26 cellular contexts compared by ENCODE assay signal in genomic region chr3:90036931-90037330, GRCh38.
"Had no signal": no experiment of that assay in that cellular context is flagged by ENCODE, and none has a peak within 500 bp of the region (broad histone marks: within the 10 kb centered on the region; RNA-seq: fewer than 3 reads in every experiment).

No MANE protein-coding gene starts in this region.

- H3K4me3 ChIP-seq: breast epithelium had no signal

- H3K4me3 Mint-ChIP-seq: activated B cell treated with CpG ODN at 0.5 μM for 24 hours; activated CD4-positive, alpha-beta T cell treated with anti-CD3 and anti-CD28 coated beads, Interleukin-2, amount 10 ng/mL, durations not matched to agents 24 days and 14 days; activated CD8-positive, alpha-beta memory T cell treated with anti-CD3 and anti-CD28 coated beads, Interleukin-2, amount 10 ng/mL, durations not matched to agents 7 days and 5 days; activated naive CD4-positive, alpha-beta T cell treated with anti-CD3 and anti-CD28 coated beads, Interleukin-2, amount 50 U/mL, for 24 hours; activated T-cell treated with anti-CD3 and anti-CD28 coated beads, Interleukin-2, amount 50 U/mL, for 24 hours; activated T-helper 1 cell treated with anti-CD3 and anti-CD28 coated beads, Interleukin-12 subunit alpha, Interleukin-12 subunit beta, Interleukin-2, Interleukin-4 antibody, amounts not matched to agents 30 ng/mL and 10 ng/mL and 1 ng/mL, durations not matched to agents 14 hours and 24 hours and 36 hours; T-helper 17 cell had no signal

- H3K27me3 Mint-ChIP-seq: activated B cell treated with CpG ODN at 0.5 μM for 24 hours; activated CD4-positive, alpha-beta T cell treated with anti-CD3 and anti-CD28 coated beads, Interleukin-2, amount 10 ng/mL, durations not matched to agents 24 days and 14 days; activated CD8-positive, alpha-beta memory T cell treated with anti-CD3 and anti-CD28 coated beads, Interleukin-2, amount 10 ng/mL, durations not matched to agents 7 days and 5 days; activated naive CD4-positive, alpha-beta T cell treated with anti-CD3 and anti-CD28 coated beads, Interleukin-2, amount 50 U/mL, for 24 hours; activated T-cell treated with anti-CD3 and anti-CD28 coated beads, Interleukin-2, amount 50 U/mL, for 24 hours; T-helper 17 cell had no signal

- H3K27me3 ChIP-seq: breast epithelium had no signal

- H3K36me3 ChIP-seq: breast epithelium had no signal

- H3K27ac Mint-ChIP-seq: activated B cell treated with CpG ODN at 0.5 μM for 24 hours; activated CD4-positive, alpha-beta T cell treated with anti-CD3 and anti-CD28 coated beads, Interleukin-2, amount 10 ng/mL, durations not matched to agents 24 days and 14 days; activated CD8-positive, alpha-beta memory T cell treated with anti-CD3 and anti-CD28 coated beads, Interleukin-2, amount 10 ng/mL, durations not matched to agents 7 days and 5 days; activated naive CD4-positive, alpha-beta T cell treated with anti-CD3 and anti-CD28 coated beads, Interleukin-2, amount 50 U/mL, for 24 hours; activated T-cell treated with anti-CD3 and anti-CD28 coated beads, Interleukin-2, amount 50 U/mL, for 24 hours; activated T-helper 1 cell treated with anti-CD3 and anti-CD28 coated beads, Interleukin-12 subunit alpha, Interleukin-12 subunit beta, Interleukin-2, Interleukin-4 antibody, amounts not matched to agents 30 ng/mL and 10 ng/mL and 1 ng/mL, durations not matched to agents 14 hours and 24 hours and 36 hours; T-helper 17 cell had no signal

- H3K9me3 Mint-ChIP-seq: activated B cell treated with CpG ODN at 0.5 μM for 24 hours; activated CD4-positive, alpha-beta T cell treated with anti-CD3 and anti-CD28 coated beads, Interleukin-2, amount 10 ng/mL, durations not matched to agents 24 days and 14 days had no signal

- H3K36me3 Mint-ChIP-seq: activated CD8-positive, alpha-beta memory T cell treated with anti-CD3 and anti-CD28 coated beads, Interleukin-2, amount 10 ng/mL, durations not matched to agents 7 days and 5 days; activated naive CD4-positive, alpha-beta T cell treated with anti-CD3 and anti-CD28 coated beads, Interleukin-2, amount 50 U/mL, for 24 hours had no signal

- H3K4me1 ChIP-seq: breast epithelium had no signal

- H3K27ac ChIP-seq: breast epithelium had no signal

- ATAC-seq: activated CD8-positive, alpha-beta memory T cell treated with anti-CD3 and anti-CD28 coated beads, Interleukin-2, amount 10 ng/mL, durations not matched to agents 7 days and 5 days; PC-3; T-helper 17 cell had no signal

- H3K4me1 Mint-ChIP-seq: activated B cell treated with CpG ODN at 0.5 μM for 24 hours; activated CD4-positive, alpha-beta T cell treated with anti-CD3 and anti-CD28 coated beads, Interleukin-2, amount 10 ng/mL, durations not matched to agents 24 days and 14 days; activated CD8-positive, alpha-beta memory T cell treated with anti-CD3 and anti-CD28 coated beads, Interleukin-2, amount 10 ng/mL, durations not matched to agents 7 days and 5 days; activated naive CD4-positive, alpha-beta T cell treated with anti-CD3 and anti-CD28 coated beads, Interleukin-2, amount 50 U/mL, for 24 hours; T-helper 17 cell had no signal

- DNase-seq: activated B cell treated with CpG ODN at 0.5 μM for 24 hours; activated CD4-positive, alpha-beta T cell treated with anti-CD3 and anti-CD28 coated beads for 1 hour; activated CD4-positive, alpha-beta T cell treated with anti-CD3 and anti-CD28 coated beads, Interleukin-2, amount 10 ng/mL, durations not matched to agents 24 days and 14 days; activated CD4-positive, alpha-beta T cell treated with anti-CD3 and anti-CD28 coated beads, Interleukin-2, amount 50 U/mL, for 48 hours; activated CD8-positive, alpha-beta memory T cell treated with anti-CD3 and anti-CD28 coated beads, Interleukin-2, amount 10 ng/mL, durations not matched to agents 7 days and 5 days; activated effector memory CD4-positive, alpha-beta T cell treated with Interleukin-2 at 50 U/mL for 16 hours; activated naive CD4-positive, alpha-beta T cell; activated T-cell treated with anti-CD3 and anti-CD28 coated beads, Interleukin-2, amount 50 U/mL, for 24 hours; aorta; caudate nucleus; NCI-H1092; NCI-H1436; NCI-H1694 treated with DMSO at 0.1 percent for 48 hours; NCI-H2029 treated with DMSO at 0.1 percent for 48 hours; NCI-H345; NCI-H510A; NCI-H526 treated with DMSO at 0.1 percent for 48 hours; NCI-H82; NK-92 treated with Interleukin-12 subunit alpha and Interleukin-12 subunit beta, amount 100 ng/mL, for 24 hours; PC-3; SHP77 treated with DMSO at 0.1 percent for 48 hours; T-helper 17 cell; T-helper 9 cell had no signal

- H3K9me3 ChIP-seq: breast epithelium had no signal
